ENCODE assay signal across 12 cellular contexts in genomic region chr9:76634356-76635054, GRCh38.
DNase-seq lines count a peak whose midpoint lies in the region; ATAC-seq, FAIRE-seq and TF ChIP-seq lines count a peak whose summit lies in the region.
"Had no signal": no experiment of that assay in that cellular context is flagged by ENCODE, and none has a peak within 500 bp of the region (broad histone marks: within the 10 kb centered on the region; RNA-seq: fewer than 3 reads in every experiment).

No MANE protein-coding gene starts in this region.

- DNase-seq in NOMO-1 treated with DMSO at 0.1 percent for 48 hours (lab: John Stamatoyannopoulos, UW; ENCODE audit: unreplicated experiment) (peak; percentile 29), NOMO-1 treated with dmso at 0.1 percent for 144 hours (lab: John Stamatoyannopoulos, UW; ENCODE audit: unreplicated experiment) (no peak), MV-4-11 (lab: John Stamatoyannopoulos, UW) (peak; percentile 13), H1 (ENCODE audit: low read depth in 1 of 2, low spot score in 2 of 2) (no peak), small intestine (peak; percentile 86), GF-D8 (lab: John Stamatoyannopoulos, UW) (no peak), NCI-H2227 (lab: John Stamatoyannopoulos, UW; ENCODE audit: unreplicated experiment) (no peak)
- DNase-seq in stimulated activated effector memory CD8-positive, alpha-beta T cell treated with anti-CD3 and anti-CD28 coated beads, Interleukin-12 subunit alpha, Interleukin-12 subunit beta, amount 100 ng/mL, for 72 hours (ENCODE audit: low spot score in 2 of 2), result no peak
- DNase-seq: activated B cell treated with CpG ODN at 0.5 μM for 24 hours; C1 segment of cervical spinal cord; stimulated activated naive CD8-positive, alpha-beta T cell treated with anti-CD3 and anti-CD28 coated beads, Interleukin-15, Interleukin-2, amounts not matched to agents 100 U/mL and 50 U/mL, for 24 hours had no signal

- TF ChIP-seq POLR2A in H1 (IDR thresholded peaks at IDR 0.05; ENCODE audit: control extremely low read depth in 1 of 2, low read depth in 2 of 2, low read length in 2 of 2), result no peak

- H3K23ac ChIP-seq in H1 (ENCODE audit: insufficient read length), result no peak overlapping the region

- CTCF ChIA-PET in H1 (lab: Charles Lee; ENCODE audit: partially characterized antibody), result interaction anchor here (0.7 to 1.2 kb wide), 5 partner anchors 13 to 190 kb away, joined by 3 to 5 read pairs (median 3); no protein-coding TSS in a partner anchor

- no peak overlapping the region for H3K4ac ChIP-seq in H1 (replicated peaks; ENCODE audit: insufficient read length, low read depth, low read length)

- H3K4me3 ChIP-seq in H1 (ENCODE audit: extremely low read depth in 1 of 4, insufficient read depth in 2 of 4, low read depth in 3 of 4, low read length in 4 of 4), result no peak overlapping the region
- no peak overlapping the region for H3K4me3 ChIP-seq in small intestine (ENCODE audit: low read depth in 1 of 2, low read length in 2 of 2)
- H3K4me3 ChIP-seq: neural progenitor cell had no signal

- no peaks in the 10 kb centered on the region for H3K79me2 ChIP-seq in H1 (ENCODE audit: control insufficient read depth in 1 of 2, insufficient read depth in 2 of 2, low read length in 2 of 2)

- FAIRE-seq in H1 (lab: Jason Lieb, UNC), result no peak
- FAIRE-seq in small intestine (lab: Jason Lieb, UNC), result peak; percentile 86

- no peak overlapping the region for H3K9ac ChIP-seq in H1 (replicated peaks in 1 of 4; ENCODE audit: extremely low read depth in 1 of 4, low read depth in 3 of 4, low read length in 3 of 4)
- H3K9ac ChIP-seq: neural progenitor cell had no signal

- TF ChIP-seq EP300 in H1 (IDR thresholded peaks at IDR 0.05; ENCODE audit: borderline replicate concordance in 1 of 2, low read depth in 2 of 2, low read length in 2 of 2), result no peak

- no peaks in the 10 kb centered on the region for H3K36me3 Mint-ChIP-seq in stimulated activated effector memory CD8-positive, alpha-beta T cell treated with anti-CD3 and anti-CD28 coated beads, Interleukin-12 subunit alpha, Interleukin-12 subunit beta, amount 100 ng/mL, for 72 hours

- peaks cover 9% of the 10 kb centered on the region for H3K4me1 Mint-ChIP-seq in stimulated activated effector memory CD8-positive, alpha-beta T cell treated with anti-CD3 and anti-CD28 coated beads, Interleukin-12 subunit alpha, Interleukin-12 subunit beta, amount 100 ng/mL, for 72 hours

- no peak overlapping the region for H3K56ac ChIP-seq in H1 (replicated peaks; ENCODE audit: insufficient read length, low read depth, low read length)

- H3K14ac ChIP-seq in H1 (ENCODE audit: insufficient read length), result no peak overlapping the region

- H2BK20ac ChIP-seq in H1 (ENCODE audit: low read length), result no peak overlapping the region

- H3K4me1 ChIP-seq in H1 (replicated peaks in 1 of 4; ENCODE audit: control insufficient read depth in 3 of 4, insufficient read depth in 4 of 4, low read length in 3 of 4), result 0 out of 7 replicates have a peak, but pooled peaks cover 0 to under 1% (median 0%) of the 10 kb centered on the region in 4 experiments
- peaks cover 4 to 5% of the 10 kb centered on the region in 2 donors for H3K4me1 ChIP-seq in small intestine (ENCODE audit: control insufficient read depth in 2 of 2, insufficient read depth in 1 of 2, low read depth in 1 of 2, low read length in 1 of 2)

- H4K8ac ChIP-seq in H1 (ENCODE audit: extremely low read depth, insufficient read depth, low read length), result no peak overlapping the region

- no peak overlapping the region for H4K91ac ChIP-seq in H1 (replicated peaks; ENCODE audit: insufficient read length, low read length)

- H3K27ac ChIP-seq in H1 (ENCODE audit: low read depth, low read length) (no peak overlapping the region; the same call in 1 of the 2 replicates), small intestine (ENCODE audit: low read depth in 1 of 2, low read length in 1 of 2) (no peak overlapping the region)
- H3K27ac ChIP-seq: neural progenitor cell had no signal

- H3K9me3 ChIP-seq in H1 (ENCODE audit: insufficient read depth in 2 of 2, low read depth in 1 of 2, low read length in 1 of 2), result no peaks in the 10 kb centered on the region
- no peaks in the 10 kb centered on the region for H3K9me3 ChIP-seq in small intestine (ENCODE audit: control insufficient read depth, low read depth)

- H3K4me2 ChIP-seq in H1 (ENCODE audit: insufficient read depth in 1 of 2, low read depth in 2 of 2, low read length in 2 of 2), result no peak overlapping the region
- H3K4me2 ChIP-seq: neural progenitor cell had no signal

- H2BK12ac ChIP-seq in H1 (ENCODE audit: low read depth, low read length), result no peak overlapping the region

- H3K23me2 ChIP-seq in H1 (ENCODE audit: low read depth, low read length), result no peaks in the 10 kb centered on the region

- H3K36me3 ChIP-seq in H1 (ENCODE audit: control insufficient read depth in 2 of 4, insufficient read depth in 4 of 4, low read length in 3 of 4) (no peaks in the 10 kb centered on the region), small intestine (ENCODE audit: control insufficient read depth in 2 of 2, insufficient read depth in 2 of 2, low read length in 2 of 2) (no peaks in the 10 kb centered on the region)
- H3K36me3 ChIP-seq: neural progenitor cell had no signal

- no peak for TF ChIP-seq CTCF in H1 (IDR thresholded peaks at IDR 0.05; ENCODE audit: control extremely low read depth in 1 of 3, insufficient read depth in 1 of 3, low read depth in 1 of 3, low read length in 3 of 3)

- no peak overlapping the region for H3K4me3 Mint-ChIP-seq in stimulated activated effector memory CD8-positive, alpha-beta T cell treated with anti-CD3 and anti-CD28 coated beads, Interleukin-12 subunit alpha, Interleukin-12 subunit beta, amount 100 ng/mL, for 72 hours
- H3K4me3 Mint-ChIP-seq: activated B cell treated with CpG ODN at 0.5 μM for 24 hours, neural progenitor cell had no signal

- no peak overlapping the region for H2BK120ac ChIP-seq in H1 (replicated peaks; ENCODE audit: low read depth, low read length)

- ATAC-seq in stimulated activated effector memory CD8-positive, alpha-beta T cell treated with anti-CD3 and anti-CD28 coated beads, Interleukin-12 subunit alpha, Interleukin-12 subunit beta, amount 100 ng/mL, for 72 hours, result no peak
- ATAC-seq: stimulated activated naive CD8-positive, alpha-beta T cell treated with anti-CD3 and anti-CD28 coated beads, Interleukin-15, Interleukin-2, amounts not matched to agents 100 U/mL and 50 U/mL, for 24 hours had no signal

- 92% methylated on average over 1 of the region's 1 CpG; no CpG with 5 or more reads in 1 of the 2 experiments for WGBS in H1 (ENCODE audit: extremely low coverage in 1 of 2, insufficient coverage in 1 of 2, insufficient read length in 1 of 2, insufficient replicate concordance in 2 of 2, low coverage in 1 of 2, low lambda C conversion rate in 2 of 2, missing lambda C conversion rate in 1 of 2), 2 experiments
- 10 to 61% (median 40%) methylated on average over 1 of the region's 1 CpG for WGBS in small intestine, 3 donors

- H2AFZ ChIP-seq in H1 (ENCODE audit: low read length), result no peak overlapping the region
- H2AFZ ChIP-seq: neural progenitor cell had no signal

- no peak overlapping the region for H4K5ac ChIP-seq in H1 (ENCODE audit: insufficient read length, low read depth, low read length)

- POLR2A ChIA-PET in H1 (lab: Charles Lee; ENCODE audit: partially characterized antibody), result interaction anchor here (1.4 kb wide), 1 partner anchor 15 kb away, joined by 3 read pairs; no protein-coding TSS in a partner anchor

- TF ChIP-seq RAD21 in H1 (IDR thresholded peaks at IDR 0.05 in 1 of 2, conservative IDR thresholded peaks at IDR 0.05 in 1 of 2; ENCODE audit: low read depth in 2 of 2, low read length in 2 of 2), result no peak

- H4K20me1 ChIP-seq in H1 (replicated peaks in 1 of 2; ENCODE audit: control insufficient read depth in 1 of 2, insufficient read depth in 2 of 2, low read length in 2 of 2), result no peaks in the 10 kb centered on the region

- H3K27ac Mint-ChIP-seq in stimulated activated effector memory CD8-positive, alpha-beta T cell treated with anti-CD3 and anti-CD28 coated beads, Interleukin-12 subunit alpha, Interleukin-12 subunit beta, amount 100 ng/mL, for 72 hours, result no peak overlapping the region
- H3K27ac Mint-ChIP-seq: activated B cell treated with CpG ODN at 0.5 μM for 24 hours, neural progenitor cell had no signal

- H3K27me3 ChIP-seq in H1 (replicated peaks in 1 of 4; ENCODE audit: control insufficient read depth in 3 of 4, extremely low read depth in 1 of 4, insufficient read depth in 3 of 4, low read length in 3 of 4), result no peaks in the 10 kb centered on the region
- H3K27me3 ChIP-seq in small intestine (ENCODE audit: control insufficient read depth in 2 of 2, insufficient read depth in 2 of 2, low read length in 2 of 2), result no peaks in the 10 kb centered on the region
- H3K27me3 ChIP-seq: neural progenitor cell had no signal

- no peak overlapping the region for H2AK5ac ChIP-seq in H1 (ENCODE audit: low read depth, low read length)

- H3K18ac ChIP-seq in H1 (ENCODE audit: extremely low read depth, low read length), result no peak overlapping the region

- H2BK15ac ChIP-seq in H1 (ENCODE audit: low read length), result no peak overlapping the region

- no peaks in the 10 kb centered on the region for H3K79me1 ChIP-seq in H1 (ENCODE audit: low read depth, low read length)

- no peaks in the 10 kb centered on the region for H3K9me3 Mint-ChIP-seq in stimulated activated effector memory CD8-positive, alpha-beta T cell treated with anti-CD3 and anti-CD28 coated beads, Interleukin-12 subunit alpha, Interleukin-12 subunit beta, amount 100 ng/mL, for 72 hours
- H3K9me3 Mint-ChIP-seq: activated B cell treated with CpG ODN at 0.5 μM for 24 hours, neural progenitor cell had no signal

- H2BK5ac ChIP-seq in H1 (ENCODE audit: low read depth, low read length), result no peak overlapping the region

TF ChIP-seq in H1, 55 proteins besides CTCF, POLR2A, EP300 and RAD21:
- TF ChIP-seq NRF1 (IDR thresholded peaks at IDR 0.05; ENCODE audit: low read depth, low read length), result no peak
- TF ChIP-seq SRF (IDR thresholded peaks at IDR 0.05; ENCODE audit: low read depth, low read length), result peak; percentile 96
TF ChIP-seq in H1: peak in this region for 1.

Comparison
In these comparisons a context has a peak if more than half of its experiments do, and no peak if none do; other contexts are left out.
1. DNase-seq: peak in NOMO-1 treated with DMSO at 0.1 percent for 48 hours (single experiment), MV-4-11 (single experiment) and small intestine (single experiment); none in NOMO-1 treated with dmso at 0.1 percent for 144 hours (single experiment), H1 (0 of 2), stimulated activated effector memory CD8-positive, alpha-beta T cell treated with anti-CD3 and anti-CD28 coated beads, Interleukin-12 subunit alpha, Interleukin-12 subunit beta, amount 100 ng/mL, for 72 hours (0 of 2), GF-D8 (single experiment) and NCI-H2227 (single experiment).